ENCODE assay signal across 8 cellular contexts in the genomic region with DNA sequence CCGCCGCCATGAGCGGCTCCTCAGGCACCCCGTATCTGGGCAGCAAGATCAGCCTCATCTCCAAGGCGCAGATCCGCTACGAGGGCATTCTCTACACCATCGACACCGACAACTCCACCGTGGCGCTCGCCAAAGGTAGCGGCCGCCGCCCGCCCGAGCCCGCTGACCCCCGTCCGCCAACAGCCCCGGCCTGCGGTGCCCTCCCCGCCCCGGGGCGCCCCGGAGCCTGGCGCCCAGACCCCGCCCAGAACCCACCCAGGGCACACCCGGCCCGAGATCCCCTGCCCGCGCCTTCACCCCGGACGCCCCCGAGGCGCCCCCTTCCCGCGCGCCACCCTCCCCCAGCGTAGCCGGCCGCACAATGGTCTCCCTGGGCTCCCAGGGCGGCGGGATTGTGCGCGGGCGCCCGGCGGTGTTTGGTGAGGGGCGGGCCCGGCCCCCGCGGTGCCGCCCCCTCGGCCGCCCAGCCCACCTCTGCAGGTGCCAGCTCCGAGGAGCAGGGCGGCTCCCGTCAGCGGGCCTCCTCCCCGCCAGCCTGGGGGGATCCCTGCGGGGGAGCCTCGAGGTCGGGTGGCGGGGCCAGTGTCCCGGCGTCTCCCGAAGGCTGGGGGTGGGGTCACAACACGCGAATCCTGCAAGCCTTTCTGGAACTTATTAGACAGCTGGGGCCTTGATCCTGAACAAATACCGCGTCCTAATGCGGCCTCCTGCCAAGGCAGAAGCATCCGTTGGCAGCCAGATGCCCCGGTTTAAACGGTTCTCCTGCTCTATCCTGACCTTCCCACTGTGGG. TPM values are rescaled to one million over a fixed set of nuclear protein-coding genes. Genes with fewer than 3 reads are reported as not detected.
DNase-seq lines count a peak whose midpoint lies in the region; ATAC-seq and TF ChIP-seq lines count a peak whose summit lies in the region.

No MANE protein-coding gene starts in this region.

- H3K36me3 ChIP-seq in Peyer's patch (peaks cover 0 to 34% (median 0%) of the 10 kb centered on the region in 3 donors), ascending aorta (peaks cover 22 to 28% of the 10 kb centered on the region in 2 donors)

- H3K27me3 ChIP-seq in Peyer's patch (no peaks in the 10 kb centered on the region), ascending aorta (no peaks in the 10 kb centered on the region)

- peak overlapping the region; percentile 84 to 89 for H3K4me3 Mint-ChIP-seq in CD14-positive monocyte

- H3K9me3 ChIP-seq in Peyer's patch = no peaks in the 10 kb centered on the region
- no peaks in the 10 kb centered on the region for H3K9me3 ChIP-seq in ascending aorta

- TF ChIP-seq POLR2A in GM19193 (IDR thresholded peaks at IDR 0.05; ENCODE audit: extremely low read depth, insufficient read depth, insufficient read length) = peak; percentile 11
- TF ChIP-seq POLR2A in Peyer's patch (IDR thresholded peaks at IDR 0.05) = no peak

- H3K36me3 Mint-ChIP-seq in CD14-positive monocyte = peaks cover 36 to 38% of the 10 kb centered on the region in 2 donors

- intact Hi-C loops in CD14-positive monocyte (cut with micrococcal nuclease) = loop anchor here (2.0 to 10.0 kb wide), 5 partner anchors 14 to 182 kb away; a partner anchor contains a TSS
- intact Hi-C loops in ascending aorta (cut with DNase I) = loop anchor here (1.0 to 5.0 kb wide), 5 partner anchors 20 to 1149 kb away; a partner anchor contains a TSS

- peaks cover 19% of the 10 kb centered on the region for H3K4me1 Mint-ChIP-seq in CD14-positive monocyte

- no peaks in the 10 kb centered on the region for H3K9me3 Mint-ChIP-seq in CD14-positive monocyte

- H3K27ac ChIP-seq in Peyer's patch = peak overlapping the region; percentile 83 to 97 (median 92)
- peak overlapping the region; percentile 71 to 98 for H3K27ac ChIP-seq in ascending aorta

- H3K27ac Mint-ChIP-seq in CD14-positive monocyte = peak overlapping the region in 6 of 7 donors; percentile 42 to 84 (median 64)

- H3K4me3 ChIP-seq in Peyer's patch (peak overlapping the region; percentile 69 to 99 (median 95)), ascending aorta (peak overlapping the region; percentile 70 to 84)

- TF ChIP-seq CTCF in CD14-positive monocyte (IDR thresholded peaks at IDR 0.05) (no peak), Peyer's patch (IDR thresholded peaks at IDR 0.05) (no peak), ascending aorta (IDR thresholded peaks at IDR 0.05) (no peak)

- ATAC-seq in HG03342 (IDR thresholded peaks at IDR 0.05; ENCODE audit: unreplicated experiment) = peak; percentile 11

- no peak for DNase-seq in CD14-positive monocyte (ENCODE audit: low spot score)
- DNase-seq in Peyer's patch = peak; percentile 50 to 72 (median 64)
- DNase-seq in ascending aorta (ENCODE audit: low spot score in 2 of 2) = no peak
- DNase-seq in iPS-NIHi11 (ENCODE audit: low spot score) = peak; percentile 74
- peak; percentile 36 to 53 for DNase-seq in stimulated activated CD4-positive, alpha-beta T cell treated with anti-CD3 and anti-CD28 coated beads, Interleukin-2, amount 100 ng/mL, for 24 hours
- no peak for DNase-seq in middle frontal gyrus (ENCODE audit: extremely low spot score, low spot score)

- H3K4me1 ChIP-seq in Peyer's patch (peaks cover 3 to 21% (median 10%) of the 10 kb centered on the region in 4 donors), ascending aorta (peaks cover 0 to 26% of the 10 kb centered on the region in 2 donors)

- H3K27me3 Mint-ChIP-seq in CD14-positive monocyte (ENCODE audit: low read depth in 3 of 3) = peaks cover 6 to 15% (median 11%) of the 10 kb centered on the region in 3 donors

RNA-seq across cellular contexts. Expression of a gene that starts 0.6 kb away (rescaled TPM):
- 1 to 10 TPM; 1.0 to 1.4 TPM for polyA plus RNA-seq in CD14-positive monocyte
- total RNA-seq in Peyer's patch (10 to 100 TPM; 27.1 to 35.5 (median 33.3) TPM), ascending aorta (27.6 TPM)

RNA-seq across cellular contexts. Expression of a gene that starts 20.3 kb away (rescaled TPM):
- 100 to 1,000 TPM; 527 to 668 TPM for polyA plus RNA-seq in CD14-positive monocyte
- total RNA-seq in Peyer's patch = 100 to 1,000 TPM; 181 to 264 (median 228) TPM
- total RNA-seq in ascending aorta = 301 TPM

RNA-seq across cellular contexts. Expression of a gene that starts 20.7 kb away (rescaled TPM):
- polyA plus RNA-seq in CD14-positive monocyte = 1 to 10 TPM in 1 of 2 donors, under 1 TPM in 1; 0.75 to 1.1 TPM
- 10 to 100 TPM; 14.9 to 27.2 (median 24.5) TPM for total RNA-seq in Peyer's patch
- total RNA-seq in ascending aorta = 39.8 TPM

RNA-seq across cellular contexts. Expression of a gene that starts 57.2 kb away (rescaled TPM):
- under 1 TPM; 0.48 to 0.99 TPM for polyA plus RNA-seq in CD14-positive monocyte
- total RNA-seq in Peyer's patch (10 to 100 TPM; 18.9 to 93.5 (median 31.0) TPM), ascending aorta (166 TPM)

RNA-seq across cellular contexts. Expression of a gene that starts 60.0 kb away (rescaled TPM):
- 10 to 100 TPM; 10.8 to 14.9 TPM for polyA plus RNA-seq in CD14-positive monocyte
- total RNA-seq in Peyer's patch = 10 to 100 TPM; 23.1 to 62.2 (median 31.6) TPM
- 14.5 TPM for total RNA-seq in ascending aorta

Comparison
In these comparisons a context has a peak if more than half of its experiments do, and no peak if none do; other contexts are left out.
1. DNase-seq: peak in Peyer's patch (3 of 3), iPS-NIHi11 (single experiment) and stimulated activated CD4-positive, alpha-beta T cell treated with anti-CD3 and anti-CD28 coated beads, Interleukin-2, amount 100 ng/mL, for 24 hours (2 of 2); none in CD14-positive monocyte (single experiment), ascending aorta (0 of 2) and middle frontal gyrus (single experiment).